In the genomic region with DNA sequence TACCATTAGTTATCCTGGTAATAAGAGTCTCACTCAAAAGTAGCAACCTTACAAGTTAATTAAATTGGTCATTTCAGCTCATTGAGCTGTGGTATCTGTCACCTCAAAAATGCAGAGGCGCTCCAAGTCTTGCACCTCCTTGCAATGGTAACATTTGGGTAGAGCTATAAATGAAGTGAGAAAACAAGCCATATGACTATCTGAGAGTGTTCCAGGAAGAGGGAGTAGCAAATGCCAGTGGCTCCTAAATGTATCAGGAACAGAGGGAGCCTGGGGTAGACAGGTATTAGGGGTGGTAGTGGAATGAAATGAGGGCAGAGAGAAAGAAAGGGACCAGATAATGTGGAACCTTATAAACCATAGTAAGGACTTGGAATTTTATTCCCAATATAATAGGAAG, we compare ENCODE assay signal across 25 cellular contexts.
"Had no signal": no experiment of that assay in that cellular context is flagged by ENCODE, and none has a peak within 500 bp of the region (broad histone marks: within the 10 kb centered on the region; RNA-seq: fewer than 3 reads in every experiment).

No MANE protein-coding gene starts in this region.

- H3K36me3 ChIP-seq: ovary, uterus had no signal

- ATAC-seq: naive thymus-derived CD4-positive, alpha-beta T cell; natural killer cell; psoas muscle; right lobe of liver; stimulated activated effector memory CD8-positive, alpha-beta T cell treated with anti-CD3 and anti-CD28 coated beads, Interleukin-12 subunit alpha, Interleukin-12 subunit beta, amount 100 ng/mL, for 72 hours; stimulated activated naive B cell treated with anti-CD40 and anti-IgM and Interleukin-4, amounts not matched to agents 10 μg/mL and 1 μg/mL and 100 μg/mL, for 72 hours; upper lobe of right lung had no signal

- H3K27ac ChIP-seq: neural progenitor cell, ovary, parathyroid adenoma, psoas muscle, right lobe of liver, sigmoid colon, stomach, suprapubic skin, testis, tibial artery, transverse colon, upper lobe of right lung, uterus had no signal

- H3K4me3 ChIP-seq: neural progenitor cell, ovary, psoas muscle, right lobe of liver, sigmoid colon, stomach, suprapubic skin, testis, tibial artery, transverse colon, upper lobe of right lung, uterus had no signal

- H3K9me3 ChIP-seq: testis had no signal

- H3K4me1 ChIP-seq: parathyroid adenoma had no signal

- DNase-seq: naive thymus-derived CD4-positive, alpha-beta T cell; natural killer cell; occipital lobe; ovary; posterior cingulate gyrus; psoas muscle; right lobe of liver; sigmoid colon; small intestine; stimulated activated CD4-positive, alpha-beta T cell treated with anti-CD3 and anti-CD28 coated beads, Interleukin-15, amount 100 ng/mL, for 24 hours; stimulated activated CD4-positive, alpha-beta T cell treated with anti-CD3 and anti-CD28 coated beads, Interleukin-2, amount 100 ng/mL, for 24 hours; stimulated activated CD4-positive, alpha-beta T cell treated with anti-CD3 and anti-CD28 coated beads, Interleukin-2, amount 100 ng/mL, for 48 hours; stimulated activated CD4-positive, alpha-beta T cell treated with anti-CD3 and anti-CD28 coated beads, Interleukin-4, amount 100 ng/mL, for 24 hours; stimulated activated naive B cell treated with anti-CD40 and anti-IgM and Interleukin-4, amounts not matched to agents 10 μg/mL and 1 μg/mL and 100 μg/mL, for 72 hours; stimulated activated naive CD4-positive, alpha-beta T cell treated with Interleukin-2 at 50 U/mL for 16 hours; stomach; testis; tibial artery; transverse colon; upper lobe of right lung; uterus had no signal

- H3K27me3 ChIP-seq: neural progenitor cell, ovary, right lobe of liver, sigmoid colon, stomach, suprapubic skin, testis, tibial artery, transverse colon, upper lobe of right lung, uterus had no signal
